Comparison of ENCODE assay signal across 9 cellular contexts in genomic region chr3:49415931-49416601, GRCh38. TPM values are rescaled to one million over a fixed set of nuclear protein-coding genes. Genes with fewer than 3 reads are reported as not detected.
DNase-seq lines count a peak whose midpoint lies in the region; ATAC-seq and TF ChIP-seq lines count a peak whose summit lies in the region.
"Had no signal": no experiment of that assay in that cellular context is flagged by ENCODE, and none has a peak within 500 bp of the region (broad histone marks: within the 10 kb centered on the region; RNA-seq: fewer than 3 reads in every experiment).

No MANE protein-coding gene starts in this region.

- no peak overlapping the region for H3K18ac ChIP-seq in mesenchymal stem cell (ENCODE audit: low read depth in 1 of 2, low read length in 2 of 2)

- H3K9me3 ChIP-seq in left ventricle myocardium inferior (replicated peaks) = no peaks in the 10 kb centered on the region
- H3K9me3 ChIP-seq in right atrium auricular region = no peaks in the 10 kb centered on the region
- H3K9me3 ChIP-seq in mesenchymal stem cell (ENCODE audit: control insufficient read depth, low read length) = no peaks in the 10 kb centered on the region
- H3K9me3 ChIP-seq: pancreas had no signal

- H2AK5ac ChIP-seq in mesenchymal stem cell (ENCODE audit: low read length, severe bottlenecking) = peak overlapping the region; percentile 27

- no peak overlapping the region for H3K4ac ChIP-seq in mesenchymal stem cell (ENCODE audit: low read depth in 1 of 2, low read length in 2 of 2)

- H3K4me1 Mint-ChIP-seq in stimulated activated naive CD8-positive, alpha-beta T cell treated with anti-CD3 and anti-CD28 coated beads, Interleukin-15, amount 100 ng/mL, for 72 hours = peaks cover 82% of the 10 kb centered on the region

- no peak overlapping the region for H3K14ac ChIP-seq in mesenchymal stem cell (ENCODE audit: low read length in 2 of 2)

- H3K4me2 ChIP-seq in mesenchymal stem cell (ENCODE audit: low read length, poor library complexity, severe bottlenecking) = no peak overlapping the region

- H2BK12ac ChIP-seq in mesenchymal stem cell (ENCODE audit: low read length in 2 of 2) = no peak overlapping the region

- intact Hi-C loops in left ventricle myocardium inferior (cut with micrococcal nuclease) = no loop called here

- H3K36me3 ChIP-seq in left ventricle myocardium inferior = peaks cover 50% of the 10 kb centered on the region
- H3K36me3 ChIP-seq in right atrium auricular region = peaks cover 17% of the 10 kb centered on the region
- peaks cover 39 to 60% of the 10 kb centered on the region in 2 experiments for H3K36me3 ChIP-seq in mesenchymal stem cell (ENCODE audit: control insufficient read depth in 1 of 2, insufficient read depth in 2 of 2, low read depth in 1 of 2, low read length in 2 of 2)

- no peak overlapping the region for H2BK120ac ChIP-seq in mesenchymal stem cell (ENCODE audit: low read depth, low read length)

- peaks cover 79% of the 10 kb centered on the region for H3K4me1 ChIP-seq in left ventricle myocardium inferior
- H3K4me1 ChIP-seq in right atrium auricular region = peaks cover 0 to 37% of the 10 kb centered on the region in 2 donors
- H3K4me1 ChIP-seq in mesenchymal stem cell (ENCODE audit: control insufficient read depth, insufficient read depth, low read depth, low read length) = peaks cover 32% of the 10 kb centered on the region
- H3K4me1 ChIP-seq: pancreas had no signal

- peak overlapping the region; percentile 90 to 96 for H3K27ac Mint-ChIP-seq in stimulated activated naive CD8-positive, alpha-beta T cell treated with anti-CD3 and anti-CD28 coated beads, Interleukin-15, amount 100 ng/mL, for 72 hours

- H3K27me3 ChIP-seq in left ventricle myocardium inferior (ENCODE audit: low read depth) = no peaks in the 10 kb centered on the region
- H3K27me3 ChIP-seq in right atrium auricular region = no peaks in the 10 kb centered on the region
- H3K27me3 ChIP-seq in mesenchymal stem cell (ENCODE audit: control insufficient read depth in 1 of 2, insufficient read depth in 1 of 2, low read length in 2 of 2) = no peaks in the 10 kb centered on the region
- H3K27me3 ChIP-seq: pancreas had no signal

- WGBS in mesenchymal stem cell = 85% methylated on average over 4 of the region's 4 CpGs

- peak; percentile 72 for ATAC-seq in stimulated activated naive CD8-positive, alpha-beta T cell treated with anti-CD3 and anti-CD28 coated beads, Interleukin-15, amount 100 ng/mL, for 72 hours
- ATAC-seq in GM18870 (IDR thresholded peaks at IDR 0.05; ENCODE audit: unreplicated experiment) = no peak
- ATAC-seq: pancreas had no signal

- H2BK15ac ChIP-seq in mesenchymal stem cell (ENCODE audit: low read depth, poor library complexity, severe bottlenecking) = peak overlapping the region; percentile 4

- no peaks in the 10 kb centered on the region for H3K9me3 Mint-ChIP-seq in stimulated activated naive CD8-positive, alpha-beta T cell treated with anti-CD3 and anti-CD28 coated beads, Interleukin-15, amount 100 ng/mL, for 72 hours

- H3K4me3 Mint-ChIP-seq in stimulated activated naive CD8-positive, alpha-beta T cell treated with anti-CD3 and anti-CD28 coated beads, Interleukin-15, amount 100 ng/mL, for 72 hours = peak overlapping the region; percentile 64 to 73

- H3K23ac ChIP-seq in mesenchymal stem cell (ENCODE audit: low read length in 2 of 2) = no peak overlapping the region

- H4K91ac ChIP-seq in mesenchymal stem cell (ENCODE audit: low read length) = no peak overlapping the region

- H4K8ac ChIP-seq in mesenchymal stem cell (ENCODE audit: low read length) = no peak overlapping the region

- H2BK5ac ChIP-seq in mesenchymal stem cell (ENCODE audit: low read depth, low read length, poor library complexity, severe bottlenecking) = no peak overlapping the region

- no peak overlapping the region for H3K4me3 ChIP-seq in left ventricle myocardium inferior
- no peak overlapping the region for H3K4me3 ChIP-seq in right atrium auricular region
- no peak overlapping the region for H3K4me3 ChIP-seq in mesenchymal stem cell (ENCODE audit: insufficient read depth in 1 of 2, low read depth in 1 of 2, low read length in 2 of 2)
- H3K4me3 ChIP-seq: pancreas had no signal

- H3K9ac ChIP-seq in mesenchymal stem cell (ENCODE audit: low read length) = no peak overlapping the region

- H2AFZ ChIP-seq in mesenchymal stem cell (ENCODE audit: low read depth, low read length) = no peak overlapping the region

- peaks cover 33% of the 10 kb centered on the region for H3K79me1 ChIP-seq in mesenchymal stem cell (replicated peaks; ENCODE audit: low read length, poor library complexity, severe bottlenecking)

- H3K27ac ChIP-seq in left ventricle myocardium inferior (replicated peaks) = peak overlapping the region; percentile 60
- peak overlapping the region in 1 of 2 donors; percentile 18 for H3K27ac ChIP-seq in right atrium auricular region
- H3K27ac ChIP-seq in mesenchymal stem cell (ENCODE audit: low read length, poor library complexity, severe bottlenecking) = no peak overlapping the region

- DNase-seq in left ventricle myocardium inferior = no peak
- DNase-seq in right atrium auricular region (ENCODE audit: low spot score) = no peak
- peak; percentile 30 for DNase-seq in activated T-cell treated with anti-CD3 and anti-CD28 coated beads for 1 hour (ENCODE audit: low read depth)
- no peak for DNase-seq in mesenchymal stem cell
- DNase-seq in stimulated activated naive CD8-positive, alpha-beta T cell treated with anti-CD3 and anti-CD28 coated beads, Interleukin-15, amount 100 ng/mL, for 72 hours = peak; percentile 82 to 90
- DNase-seq in NCI-H2227 (lab: John Stamatoyannopoulos, UW; ENCODE audit: unreplicated experiment) = no peak
- no peak for DNase-seq in DMS153 treated with DMSO at 0.1 percent for 48 hours (lab: John Stamatoyannopoulos, UW; ENCODE audit: unreplicated experiment)

- no peaks in the 10 kb centered on the region for H3K27me3 Mint-ChIP-seq in stimulated activated naive CD8-positive, alpha-beta T cell treated with anti-CD3 and anti-CD28 coated beads, Interleukin-15, amount 100 ng/mL, for 72 hours

- TF ChIP-seq CTCF in left ventricle myocardium inferior (IDR thresholded peaks at IDR 0.05; ENCODE audit: borderline replicate concordance) (no peak), right atrium auricular region (IDR thresholded peaks at IDR 0.05) (no peak)

RNA-seq across cellular contexts. Expression of gene TCTA, which starts 3.8 kb away (rescaled TPM):
- 17.7 TPM for total RNA-seq in left ventricle myocardium inferior
- 10 to 100 TPM; 13.9 to 23.1 TPM for total RNA-seq in right atrium auricular region
- 12.8 TPM for polyA plus RNA-seq in mesenchymal stem cell (2013, experiment 1 of 2)
- polyA plus RNA-seq in mesenchymal stem cell (2013, experiment 2 of 2) = 13.2 TPM

RNA-seq across cellular contexts. Expression of gene RHOA, which starts 4.3 kb away (rescaled TPM):
- total RNA-seq in left ventricle myocardium inferior = 247 TPM
- 100 to 1,000 TPM; 292 to 304 TPM for total RNA-seq in right atrium auricular region
- 552 TPM for polyA plus RNA-seq in mesenchymal stem cell (2013, experiment 1 of 2)
- polyA plus RNA-seq in mesenchymal stem cell (2013, experiment 2 of 2) = 568 TPM

RNA-seq across cellular contexts. Expression of gene AMT, which starts 6.2 kb away (rescaled TPM):
- total RNA-seq in left ventricle myocardium inferior (29.0 TPM), right atrium auricular region (10 to 100 TPM in 1 of 2 donors, 1 to 10 TPM in 1; 6.6 to 17.6 TPM)
- polyA plus RNA-seq in mesenchymal stem cell (2013, experiment 1 of 2) = 4.1 TPM
- 3.9 TPM for polyA plus RNA-seq in mesenchymal stem cell (2013, experiment 2 of 2)

RNA-seq across cellular contexts. Expression of gene NICN1, which starts 13.1 kb away (rescaled TPM):
- total RNA-seq in left ventricle myocardium inferior = 19.4 TPM
- total RNA-seq in right atrium auricular region = 1 to 10 TPM; 4.8 to 7.4 TPM
- polyA plus RNA-seq in mesenchymal stem cell (2013, experiment 1 of 2) = 13.1 TPM
- 13.2 TPM for polyA plus RNA-seq in mesenchymal stem cell (2013, experiment 2 of 2)

RNA-seq across cellular contexts. Expression of gene DAG1, which starts 54.0 kb away (rescaled TPM):
- total RNA-seq in left ventricle myocardium inferior = 117 TPM
- 100 to 1,000 TPM; 115 to 174 TPM for total RNA-seq in right atrium auricular region
- polyA plus RNA-seq in mesenchymal stem cell (2013, experiment 1 of 2) = 80.5 TPM
- polyA plus RNA-seq in mesenchymal stem cell (2013, experiment 2 of 2) = 79.1 TPM

Comparison
In these comparisons a context has a peak if more than half of its experiments do, and no peak if none do; other contexts are left out.
1. DNase-seq: peak in activated T-cell treated with anti-CD3 and anti-CD28 coated beads for 1 hour (single experiment) and stimulated activated naive CD8-positive, alpha-beta T cell treated with anti-CD3 and anti-CD28 coated beads, Interleukin-15, amount 100 ng/mL, for 72 hours (2 of 2); none in left ventricle myocardium inferior (single experiment), right atrium auricular region (single experiment), mesenchymal stem cell (single experiment), NCI-H2227 (single experiment) and DMS153 treated with DMSO at 0.1 percent for 48 hours (single experiment).